9 cellular contexts compared by ENCODE assay signal in genomic region chr1:92081031-92081430, GRCh38. TPM values are rescaled to one million over a fixed set of nuclear protein-coding genes. Genes with fewer than 3 reads are reported as not detected.
DNase-seq lines count a peak whose midpoint lies in the region; ATAC-seq and TF ChIP-seq lines count a peak whose summit lies in the region.
"Had no signal": no experiment of that assay in that cellular context is flagged by ENCODE, and none has a peak within 500 bp of the region (broad histone marks: within the 10 kb centered on the region; RNA-seq: fewer than 3 reads in every experiment).

No MANE protein-coding gene starts in this region.

- no peak overlapping the region for H2BK120ac ChIP-seq in mesendoderm (ENCODE audit: low read depth, low read length)

- no peaks in the 10 kb centered on the region for H3K79me1 ChIP-seq in mesendoderm (ENCODE audit: low read length)

- no peaks in the 10 kb centered on the region for H3K9me3 Mint-ChIP-seq in activated naive CD4-positive, alpha-beta T cell treated with anti-CD3 and anti-CD28 coated beads, Interleukin-2, amount 50 U/mL, for 24 hours
- peaks cover 3 to 5% of the 10 kb centered on the region in 2 donors for H3K9me3 Mint-ChIP-seq in activated naive CD4-positive, alpha-beta T cell treated with anti-CD3 and anti-CD28 coated beads, Interleukin-2, amount 50 U/mL, for 72 hours
- H3K9me3 Mint-ChIP-seq in MCF 10A (ENCODE audit: unreplicated experiment), result no peaks in the 10 kb centered on the region

- no CpG with 5 or more reads among the region's 4 CpGs for WGBS in mesendoderm (ENCODE audit: extremely low coverage, insufficient coverage, low lambda C conversion rate)

- H3K4me3 ChIP-seq in mesendoderm (ENCODE audit: low read length) (no peak overlapping the region), upper lobe of right lung (peak overlapping the region; percentile 95)

- DNase-seq in activated naive CD4-positive, alpha-beta T cell treated with anti-CD3 and anti-CD28 coated beads, Interleukin-2, amount 50 U/mL, for 72 hours (ENCODE audit: low spot score in 2 of 2), result no peak
- no peak for DNase-seq in MCF 10A (ENCODE audit: unreplicated experiment)
- no peak for DNase-seq in mesendoderm
- no peak for DNase-seq in upper lobe of right lung
- DNase-seq in HCEC 1CT, result no peak

- H3K4me1 ChIP-seq in mesendoderm (ENCODE audit: control insufficient read depth, low read depth, low read length), result no peaks in the 10 kb centered on the region
- H3K4me1 ChIP-seq in upper lobe of right lung, result peaks cover 7% of the 10 kb centered on the region

- H2BK15ac ChIP-seq in mesendoderm (replicated peaks; ENCODE audit: low read depth), result no peak overlapping the region

- peak overlapping the region; percentile 45 for H3K4me2 ChIP-seq in mesendoderm (ENCODE audit: low read length)

- CTCF ChIA-PET in MCF 10A (lab: Yijun Ruan, JAX), result interaction anchor here (0.7 to 1.0 kb wide), 8 partner anchors 12 to 915 kb away, joined by 3 to 7 read pairs (median 4); no protein-coding TSS in a partner anchor

- peaks cover 7% of the 10 kb centered on the region for H3K36me3 Mint-ChIP-seq in activated naive CD4-positive, alpha-beta T cell treated with anti-CD3 and anti-CD28 coated beads, Interleukin-2, amount 50 U/mL, for 24 hours
- H3K36me3 Mint-ChIP-seq in activated naive CD4-positive, alpha-beta T cell treated with anti-CD3 and anti-CD28 coated beads, Interleukin-2, amount 50 U/mL, for 72 hours, result peaks cover 13 to 15% of the 10 kb centered on the region in 2 donors
- peaks cover 4% of the 10 kb centered on the region for H3K36me3 Mint-ChIP-seq in MCF 10A (ENCODE audit: insufficient read depth, unreplicated experiment)

- intact Hi-C loops in MCF 10A (cut with micrococcal nuclease) (no loop called here), upper lobe of right lung (cut with DNase I) (no loop called here)

- no peak overlapping the region for H3K18ac ChIP-seq in mesendoderm (ENCODE audit: low read length)

- H3K27me3 Mint-ChIP-seq in activated naive CD4-positive, alpha-beta T cell treated with anti-CD3 and anti-CD28 coated beads, Interleukin-2, amount 50 U/mL, for 24 hours, result no peaks in the 10 kb centered on the region
- H3K27me3 Mint-ChIP-seq in MCF 10A (ENCODE audit: insufficient read depth, unreplicated experiment), result no peaks in the 10 kb centered on the region

- H3K36me3 ChIP-seq in mesendoderm (ENCODE audit: control insufficient read depth, insufficient read depth, low read length) (no peaks in the 10 kb centered on the region), upper lobe of right lung (no peaks in the 10 kb centered on the region)

- ATAC-seq in activated naive CD4-positive, alpha-beta T cell treated with anti-CD3 and anti-CD28 coated beads, Interleukin-2, amount 50 U/mL, for 72 hours, result no peak
- ATAC-seq in upper lobe of right lung, result no peak
- no peak for ATAC-seq in HG02973 (IDR thresholded peaks at IDR 0.05; ENCODE audit: unreplicated experiment)
- no peak for ATAC-seq in HG03378 (IDR thresholded peaks at IDR 0.05; ENCODE audit: unreplicated experiment)

- no peak for TF ChIP-seq CTCF in MCF 10A (IDR thresholded peaks at IDR 0.05; ENCODE audit: unreplicated experiment)
- TF ChIP-seq CTCF in upper lobe of right lung (IDR thresholded peaks at IDR 0.05), result no peak

- H3K4ac ChIP-seq in mesendoderm (ENCODE audit: low read depth, low read length), result no peak overlapping the region

- no peak overlapping the region for H3K27ac ChIP-seq in mesendoderm (ENCODE audit: low read depth, low read length)
- H3K27ac ChIP-seq in upper lobe of right lung, result peak overlapping the region; percentile 79

- H2AK5ac ChIP-seq in mesendoderm (ENCODE audit: low read length), result no peak overlapping the region

- no peak overlapping the region for H4K5ac ChIP-seq in mesendoderm (ENCODE audit: low read length)

- H3K4me3 Mint-ChIP-seq in activated naive CD4-positive, alpha-beta T cell treated with anti-CD3 and anti-CD28 coated beads, Interleukin-2, amount 50 U/mL, for 24 hours, result peak overlapping the region; percentile 98
- H3K4me3 Mint-ChIP-seq in MCF 10A (ENCODE audit: unreplicated experiment), result peak overlapping the region; percentile 98

- no TSS peak for BruUV-seq in MCF 10A (replicated peaks; lab: Mats Ljungman, UMichigan)

- H3K27ac Mint-ChIP-seq in activated naive CD4-positive, alpha-beta T cell treated with anti-CD3 and anti-CD28 coated beads, Interleukin-2, amount 50 U/mL, for 24 hours, result peak overlapping the region; percentile 32
- H3K27ac Mint-ChIP-seq in activated naive CD4-positive, alpha-beta T cell treated with anti-CD3 and anti-CD28 coated beads, Interleukin-2, amount 50 U/mL, for 72 hours, result peak overlapping the region in 1 of 2 donors; percentile 89
- peak overlapping the region; percentile 92 for H3K27ac Mint-ChIP-seq in MCF 10A (ENCODE audit: low read depth, unreplicated experiment)

- peaks cover 34% of the 10 kb centered on the region for H3K4me1 Mint-ChIP-seq in activated naive CD4-positive, alpha-beta T cell treated with anti-CD3 and anti-CD28 coated beads, Interleukin-2, amount 50 U/mL, for 24 hours
- no peaks in the 10 kb centered on the region for H3K4me1 Mint-ChIP-seq in MCF 10A (ENCODE audit: insufficient read depth, unreplicated experiment)

- POLR2A ChIA-PET in MCF 10A (lab: Yijun Ruan, JAX), result interaction anchor here (0.7 to 1.4 kb wide), 10 partner anchors 10 to 704 kb away, joined by 3 to 7 read pairs (median 4); partner anchors contain the start of gene EVI5

- H2BK5ac ChIP-seq in mesendoderm (ENCODE audit: low read length), result no peak overlapping the region

- H3K27me3 ChIP-seq in mesendoderm (ENCODE audit: insufficient read depth, low read length, poor library complexity) (no peaks in the 10 kb centered on the region), upper lobe of right lung (no peaks in the 10 kb centered on the region)

- peak overlapping the region; percentile 86 for H3K9ac ChIP-seq in mesendoderm (ENCODE audit: low read length)

- H3K79me2 ChIP-seq in mesendoderm (ENCODE audit: control insufficient read depth, insufficient read depth, low read length), result no peaks in the 10 kb centered on the region

- peak overlapping the region; percentile 97 for H3K56ac ChIP-seq in mesendoderm (ENCODE audit: low read length)

- no peak overlapping the region for H3K23ac ChIP-seq in mesendoderm (ENCODE audit: low read length)

- H3K9me3 ChIP-seq in upper lobe of right lung, result peaks cover 6% of the 10 kb centered on the region

- H4K8ac ChIP-seq in mesendoderm (ENCODE audit: low read depth, low read length), result no peak overlapping the region

RNA-seq across cellular contexts. Expression of gene BTBD8, which starts 0.9 kb away (rescaled TPM):
- 1 to 10 TPM; 2.1 to 3.2 TPM for total RNA-seq in activated naive CD4-positive, alpha-beta T cell treated with anti-CD3 and anti-CD28 coated beads, Interleukin-2, amount 50 U/mL, for 72 hours
- total RNA-seq in MCF 10A (2022) (1.8 and 2.2 TPM in 2 replicates), upper lobe of right lung (5.1 TPM)
- 0.58 TPM for polyA plus RNA-seq in mesendoderm (2013, experiment 1 of 2)
- 0.49 TPM for polyA plus RNA-seq in mesendoderm (2013, experiment 2 of 2)

RNA-seq across cellular contexts. Expression of gene SETSIP, which starts 5.8 kb away (rescaled TPM):
- not detected for total RNA-seq in activated naive CD4-positive, alpha-beta T cell treated with anti-CD3 and anti-CD28 coated beads, Interleukin-2, amount 50 U/mL, for 72 hours
- total RNA-seq in MCF 10A (2022), result not detected in 2 replicates
- polyA plus RNA-seq in mesendoderm (2013, experiment 1 of 2), result 0.94 TPM
- 1.1 TPM for polyA plus RNA-seq in mesendoderm (2013, experiment 2 of 2)
- not detected for total RNA-seq in upper lobe of right lung
- total RNA-seq: LHCN-M2 had no signal

RNA-seq across cellular contexts. Expression of gene EPHX4, which starts 51.2 kb away (rescaled TPM):
- total RNA-seq in activated naive CD4-positive, alpha-beta T cell treated with anti-CD3 and anti-CD28 coated beads, Interleukin-2, amount 50 U/mL, for 72 hours, result 1 to 10 TPM in 1 of 2 donors, under 1 TPM in 1; 0.32 to 1.4 TPM
- total RNA-seq in MCF 10A (2022) (1.4 and 1.7 TPM in 2 replicates), upper lobe of right lung (0.93 TPM)
- polyA plus RNA-seq in mesendoderm (2013, experiment 1 of 2), result 0.86 TPM
- 1.0 TPM for polyA plus RNA-seq in mesendoderm (2013, experiment 2 of 2)
